Comparison of ENCODE assay signal across 7 cellular contexts in the genomic region with DNA sequence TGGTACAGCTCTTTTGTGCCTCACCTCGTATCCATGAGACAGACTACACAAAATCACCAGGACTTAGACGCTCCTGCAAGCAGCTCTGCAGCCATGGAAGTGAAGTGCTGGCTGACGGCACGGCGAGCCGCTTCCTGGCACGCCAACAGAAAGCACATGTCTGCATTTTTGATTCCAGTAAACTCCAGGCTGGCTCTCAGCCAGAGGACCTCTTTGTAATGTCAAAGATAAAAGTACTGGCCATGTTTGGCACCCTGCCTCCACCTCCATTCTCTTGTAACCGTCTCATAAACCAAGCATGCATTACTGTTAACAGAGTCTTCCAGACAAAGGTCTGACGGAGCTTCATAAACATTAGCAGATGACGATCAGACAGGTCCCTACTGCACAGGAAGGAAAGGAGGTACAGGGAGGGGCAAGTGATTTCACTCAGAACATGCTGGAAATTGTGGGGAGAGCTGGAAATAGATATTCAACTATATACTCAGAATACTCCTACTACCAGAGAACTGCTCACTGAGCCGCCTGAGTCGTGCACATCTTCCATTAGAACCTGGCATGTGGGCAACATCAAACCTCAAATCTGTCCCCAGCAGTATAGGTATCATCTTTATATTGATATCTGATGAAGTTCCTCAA.
A peak's percentile ranks its signal among the peaks of the same experiment; 100 is the strongest.
DNase-seq lines count a peak whose midpoint lies in the region; ATAC-seq and TF ChIP-seq lines count a peak whose summit lies in the region.

No MANE protein-coding gene starts in this region.

- H3K27me3 ChIP-seq in upper lobe of left lung, result no peaks in the 10 kb centered on the region

- no peak for TF ChIP-seq POLR2A in upper lobe of left lung (IDR thresholded peaks at IDR 0.05)

- H3K4me3 ChIP-seq in astrocyte of the cerebellum (ENCODE audit: low read depth, low read length), result no peak overlapping the region
- no peak overlapping the region for H3K4me3 ChIP-seq in upper lobe of left lung

- H3K36me3 ChIP-seq in upper lobe of left lung, result no peaks in the 10 kb centered on the region

- peak; percentile 7 to 89 (median 42) for TF ChIP-seq EP300 in upper lobe of left lung (IDR thresholded peaks at IDR 0.05)

- peak; percentile 63 to 67 for ATAC-seq in upper lobe of left lung (ENCODE audit: low FRiP score in 2 of 2)
- no peak for ATAC-seq in GM18498 (IDR thresholded peaks at IDR 0.05; ENCODE audit: unreplicated experiment)

- no peak for TF ChIP-seq CTCF in astrocyte of the cerebellum (IDR thresholded peaks at IDR 0.05; ENCODE audit: low read depth, low read length, missing control alignments)
- TF ChIP-seq CTCF in upper lobe of left lung (IDR thresholded peaks at IDR 0.05), result no peak

- peak overlapping the region; percentile 7 to 77 (median 71) for H3K27ac ChIP-seq in upper lobe of left lung

- H3K9me3 ChIP-seq in upper lobe of left lung, result no peaks in the 10 kb centered on the region

- WGBS in upper lobe of left lung, 2 donors, result 29 to 36% methylated on average over 12 of the region's 12 CpGs

- peaks cover 18 to 48% (median 28%) of the 10 kb centered on the region in 4 donors for H3K4me1 ChIP-seq in upper lobe of left lung

- peak; percentile 92 for DNase-seq in NCI-H1092 (lab: John Stamatoyannopoulos, UW)
- DNase-seq in astrocyte of the cerebellum (ENCODE audit: low read depth), result peak; percentile 98
- peak; percentile 100 for DNase-seq in iris pigment epithelial cell (ENCODE audit: low read depth)
- DNase-seq in upper lobe of left lung, result peak; percentile 77 to 84
- DNase-seq in activated T-cell treated with anti-CD3 and anti-CD28 coated beads, Interleukin-2, amount 50 U/mL, for 48 hours, result no peak
- DNase-seq in MV-4-11 (lab: John Stamatoyannopoulos, UW), result no peak

- in situ Hi-C loops in astrocyte of the cerebellum (cut with HindIII; ENCODE audit: low sequenced_read_pairs), result no loop called here

Comparison
In these comparisons a context has a peak if more than half of its experiments do, and no peak if none do; other contexts are left out.
1. DNase-seq: peak in NCI-H1092 (single experiment), astrocyte of the cerebellum (single experiment), iris pigment epithelial cell (single experiment) and upper lobe of left lung (2 of 2); none in activated T-cell treated with anti-CD3 and anti-CD28 coated beads, Interleukin-2, amount 50 U/mL, for 48 hours (0 of 2) and MV-4-11 (single experiment).